Comparison of ENCODE assay signal across 6 cellular contexts in the genomic region with DNA sequence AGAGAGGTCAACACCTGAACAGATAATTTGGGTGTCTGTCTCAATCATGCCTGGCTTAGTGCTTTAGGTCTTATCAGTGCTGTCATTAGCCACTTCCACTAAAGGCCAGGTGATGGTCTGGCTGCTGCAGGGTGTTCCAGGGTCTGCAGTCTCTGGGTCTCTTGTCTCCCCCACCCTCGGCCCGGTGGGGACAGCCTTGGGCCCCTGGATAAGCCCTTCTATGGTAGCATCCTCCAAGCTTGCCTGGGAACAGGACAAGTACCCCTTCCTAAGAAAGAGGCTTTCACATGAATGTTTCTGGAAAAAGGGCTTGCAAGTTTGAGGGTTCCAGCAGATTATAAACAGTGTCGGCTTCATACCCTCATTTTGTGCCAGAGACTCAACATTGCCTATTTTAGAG. TPM values are rescaled to one million over a fixed set of nuclear protein-coding genes. Genes with fewer than 3 reads are reported as not detected.
"Had no signal": no experiment of that assay in that cellular context is flagged by ENCODE, and none has a peak within 500 bp of the region (broad histone marks: within the 10 kb centered on the region; RNA-seq: fewer than 3 reads in every experiment).

No MANE protein-coding gene starts in this region.

- DNase-seq: H9, HCEC 1CT, IMR-90 had no signal

- H3K4me3 ChIP-seq: GM23338, K562 had no signal

- ATAC-seq: GM23338, K562 had no signal

- H3K4me2 ChIP-seq: GM23338 had no signal

RNA-seq across cellular contexts. Expression of gene ZNF536, which starts 29.3 kb away (rescaled TPM):
- total RNA-seq: H9, HT-29, IMR-90, K562 had no signal
- polyA plus RNA-seq: GM23338, IMR-90, K562 had no signal
